Comparison of ENCODE assay signal across 8 cellular contexts in the genomic region with DNA sequence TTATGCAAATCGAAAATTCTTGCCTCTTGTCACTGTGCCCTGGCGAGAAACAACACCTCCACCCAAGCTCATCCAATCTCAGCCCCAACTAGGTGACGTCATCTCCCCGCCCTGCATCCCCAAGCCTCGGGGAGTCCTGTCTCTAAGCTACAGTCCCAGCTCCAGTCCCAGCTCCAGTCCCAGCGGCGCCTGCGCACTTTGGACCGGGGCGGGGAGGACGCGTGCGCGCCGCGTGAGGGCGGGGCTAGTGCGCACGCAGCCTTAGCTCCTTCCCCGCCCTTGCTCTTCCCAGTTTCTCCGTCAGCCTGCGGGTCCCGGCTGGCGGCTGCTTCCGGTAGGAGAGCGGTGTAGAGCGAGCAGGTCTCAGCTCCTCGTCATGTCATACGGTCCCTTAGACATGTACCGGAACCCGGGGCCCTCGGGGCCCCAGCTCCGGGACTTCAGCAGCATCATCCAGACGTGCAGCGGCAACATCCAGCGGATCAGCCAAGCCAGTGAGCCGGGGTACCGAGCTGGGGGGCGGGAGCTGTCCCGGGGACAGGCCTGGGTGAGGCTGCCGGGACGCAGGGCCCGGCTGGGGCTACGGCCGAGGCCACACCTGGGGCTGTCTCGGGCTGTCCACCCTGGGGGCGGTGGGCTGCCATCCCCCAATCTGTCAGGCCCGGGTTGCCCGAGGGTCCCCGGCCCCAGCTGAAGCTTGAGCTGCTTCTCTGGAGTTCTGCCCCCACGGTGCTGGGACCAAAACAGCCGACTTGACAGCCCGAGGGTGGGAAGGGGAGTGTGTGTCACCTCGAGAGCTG. TPM values are rescaled to one million over a fixed set of nuclear protein-coding genes. Genes with fewer than 3 reads are reported as not detected.
DNase-seq lines count a peak whose midpoint lies in the region; ATAC-seq and TF ChIP-seq lines count a peak whose summit lies in the region.

Gene STX12 (plus strand): TSS at position 288 of the 800 bp plus-strand sequence. CDS start 89 bp downstream, at position 377.

- peak within 1 kb of the TSS; percentile 97 for H3K4me3 ChIP-seq in choroid plexus epithelial cell (ENCODE audit: low read depth, low read length)
- peak within 1 kb of the TSS; percentile 84 for H3K4me3 ChIP-seq in kidney epithelial cell (ENCODE audit: low read depth, low read length)

- H3K4me1 Mint-ChIP-seq in activated CD4-positive, alpha-beta T cell treated with anti-CD3 and anti-CD28 coated beads for 36 hours, result peaks cover 31% of the 10 kb centered on the region

- peak within 1 kb of the TSS; percentile 99 for H3K27ac Mint-ChIP-seq in activated CD4-positive, alpha-beta T cell treated with anti-CD3 and anti-CD28 coated beads for 36 hours

- H3K4me3 Mint-ChIP-seq in activated CD4-positive, alpha-beta T cell treated with anti-CD3 and anti-CD28 coated beads for 36 hours, result peak within 1 kb of the TSS; percentile 98

- CTCF ChIA-PET in activated CD4-positive, alpha-beta T cell treated with anti-CD3 and anti-CD28 coated beads for 36 hours (lab: Charles Lee), result interaction anchor here (0.6 to 2.9 kb wide), 17 partner anchors 9 to 1080 kb away, joined by 3 to 12 read pairs (median 4); partner anchors contain the start of genes FAM76A, IFI6 and MAP3K6

- no peaks in the 10 kb centered on the region for H3K27me3 Mint-ChIP-seq in activated CD4-positive, alpha-beta T cell treated with anti-CD3 and anti-CD28 coated beads for 36 hours

- intact Hi-C loops in activated CD4-positive, alpha-beta T cell treated with anti-CD3 and anti-CD28 coated beads for 36 hours (cut with DNase I, micrococcal nuclease), result loop anchor here (1.0 to 5.0 kb wide), 17 partner anchors 48 to 964 kb away; partner anchors contain the start of genes FAM76A (in 2 of the 2), IFI6 (in 2 of the 2), PPP1R8 (in 2 of the 2) and AHDC1 (in 1 of the 2)

- TF ChIP-seq CTCF in choroid plexus epithelial cell (conservative IDR thresholded peaks at IDR 0.05; ENCODE audit: low read depth, low read length) (no peak), kidney epithelial cell (IDR thresholded peaks at IDR 0.05; ENCODE audit: insufficient read depth, low read length, poor library complexity, severe bottlenecking) (no peak)

- H3K9me3 Mint-ChIP-seq in activated CD4-positive, alpha-beta T cell treated with anti-CD3 and anti-CD28 coated beads for 36 hours (ENCODE audit: low read depth), result no peaks in the 10 kb centered on the region

- peak; percentile 90 for ATAC-seq in HG03442 (IDR thresholded peaks at IDR 0.05; ENCODE audit: unreplicated experiment)
- peak; percentile 97 for ATAC-seq in activated CD4-positive, alpha-beta T cell treated with anti-CD3 and anti-CD28 coated beads for 36 hours

- DNase-seq in Ammon's horn (ENCODE audit: low spot score) (peak; percentile 99), GM19238 (ENCODE audit: insufficient read length, low spot score) (peak; percentile 90), NCI-H524 (lab: John Stamatoyannopoulos, UW) (peak; percentile 96 to 97), choroid plexus epithelial cell (ENCODE audit: low read depth) (peak; percentile 100), kidney epithelial cell (ENCODE audit: low read depth) (peak; percentile 99)
- DNase-seq in activated CD4-positive, alpha-beta T cell treated with anti-CD3 and anti-CD28 coated beads for 36 hours, result peak; percentile 100
- peak; percentile 99 for DNase-seq in stimulated activated CD4-positive, alpha-beta T cell treated with anti-CD3 and anti-CD28 coated beads, Interleukin-15, amount 100 ng/mL, for 48 hours (ENCODE audit: low read depth in 2 of 2)

- H3K27me3 ChIP-seq in kidney epithelial cell (ENCODE audit: control insufficient read depth, insufficient read depth, low read length), result no peaks in the 10 kb centered on the region

- no peaks in the 10 kb centered on the region for H3K36me3 ChIP-seq in kidney epithelial cell (ENCODE audit: control insufficient read depth, insufficient read depth, low read length)

- POLR2A ChIA-PET in activated CD4-positive, alpha-beta T cell treated with anti-CD3 and anti-CD28 coated beads for 36 hours (lab: Charles Lee), result interaction anchor here (0.5 to 1.4 kb wide), 11 partner anchors 11 to 964 kb away, joined by 3 to 22 read pairs (median 4); partner anchors contain the start of genes FAM76A, IFI6, PPP1R8 and YTHDF2

- peaks cover 8% of the 10 kb centered on the region for H3K36me3 Mint-ChIP-seq in activated CD4-positive, alpha-beta T cell treated with anti-CD3 and anti-CD28 coated beads for 36 hours (ENCODE audit: low read depth)

RNA-seq across cellular contexts. Expression of gene STX12, which starts in this region (rescaled TPM):
- 10 to 100 TPM; 26.8 to 37.4 TPM for total RNA-seq in activated CD4-positive, alpha-beta T cell treated with anti-CD3 and anti-CD28 coated beads for 36 hours
- 34.6 and 43.9 TPM in 2 replicates for total RNA-seq in kidney epithelial cell

Comparison
In these comparisons a context has a peak if more than half of its experiments do, and no peak if none do; other contexts are left out.
1. Peak in every context shown above with its lines: DNase-seq, ATAC-seq and H3K4me3 ChIP-seq.